In genomic region chr22:30195245-30196140, GRCh38 we compare ENCODE assay signal across 1 cellular context.
TF ChIP-seq lines count a peak whose summit lies in the region.

No MANE protein-coding gene starts in this region.

TF ChIP-seq in HepG2, 621 proteins besides CTCF, POLR2A, EP300 and RAD21 (continues in another document):
- TF ChIP-seq RERE (CRISPR knock-in tag; IDR thresholded peaks at IDR 0.05; ENCODE audit: low read depth) (peak; percentile 47; the same call in 1 of the 2 replicates), ZNF33B (CRISPR knock-in tag; IDR thresholded peaks at IDR 0.05) (no peak), MIER3 (CRISPR knock-in tag; IDR thresholded peaks at IDR 0.05; ENCODE audit: borderline replicate concordance) (0 out of 2 replicates have a peak, but pooled peaks have one; percentile 15), MIER2 (CRISPR knock-in tag; IDR thresholded peaks at IDR 0.05) (no peak), TFAP4 (IDR thresholded peaks at IDR 0.05; ENCODE audit: borderline replicate concordance, low read depth) (no peak; the same call in 1 of the 2 replicates), ZNF609 (CRISPR knock-in tag; IDR thresholded peaks at IDR 0.05; ENCODE audit: borderline replicate concordance) (peak; percentile 60; the same call in 1 of the 2 replicates), FOXA1 (IDR thresholded peaks at IDR 0.05) (no peak), FOXA1 (CRISPR knock-in tag; IDR thresholded peaks at IDR 0.05) (peak; percentile 29; the same call in 1 of the 2 replicates), ZNF710 (CRISPR knock-in tag; IDR thresholded peaks at IDR 0.05; ENCODE audit: borderline replicate concordance) (peak; percentile 57; the same call in 1 of the 2 replicates), TCF7 (IDR thresholded peaks at IDR 0.05; ENCODE audit: low read depth) (peak; percentile 20; the same call in 1 of the 2 replicates), RFXANK (CRISPR knock-in tag; IDR thresholded peaks at IDR 0.05) (no peak), FOXC1 (CRISPR knock-in tag; IDR thresholded peaks at IDR 0.05; ENCODE audit: borderline replicate concordance) (no peak), ZNF800 (CRISPR knock-in tag; IDR thresholded peaks at IDR 0.05) (0 out of 2 replicates have a peak, but pooled peaks have one; percentile 48), REST (IDR thresholded peaks at IDR 0.05; ENCODE audit: borderline replicate concordance in 1 of 2, low read depth in 1 of 2, low read length in 2 of 2) (0 out of 4 replicates have a peak, but pooled peaks of 1 of the 2 experiments have one; percentile 9), FUBP1 (CRISPR knock-in tag; IDR thresholded peaks at IDR 0.05; ENCODE audit: borderline replicate concordance) (no peak), NCOA2 (CRISPR knock-in tag; IDR thresholded peaks at IDR 0.05) (peak; percentile 34; the same call in 1 of the 2 replicates), HDAC1 (CRISPR knock-in tag; IDR thresholded peaks at IDR 0.05) (0 out of 2 replicates have a peak, but pooled peaks have one; percentile 19), GATA4 (IDR thresholded peaks at IDR 0.05; ENCODE audit: borderline replicate concordance, low read depth) (0 out of 2 replicates have a peak, but pooled peaks have one; percentile 28), MED1 (CRISPR knock-in tag; IDR thresholded peaks at IDR 0.05) (0 out of 2 replicates have a peak, but pooled peaks have one; percentile 40), RXRB (CRISPR knock-in tag; IDR thresholded peaks at IDR 0.05; ENCODE audit: borderline replicate concordance) (peak; percentile 36; the same call in 1 of the 2 replicates), ZNF446 (CRISPR knock-in tag; IDR thresholded peaks at IDR 0.05) (no peak), ARID5B (CRISPR knock-in tag; IDR thresholded peaks at IDR 0.05) (peak; percentile 49; the same call in 1 of the 2 replicates), PCBP2 (optimal IDR thresholded peaks at IDR 0.05; ENCODE audit: low read depth, low read length, poor library complexity, severe bottlenecking) (no peak), MAX (IDR thresholded peaks at IDR 0.05) (0 out of 2 replicates have a peak, but pooled peaks have one; percentile 11)
